11 cellular contexts compared by ENCODE assay signal in genomic region chr10:90642650-90643049, GRCh38.
"Had no signal": no experiment of that assay in that cellular context is flagged by ENCODE, and none has a peak within 500 bp of the region (broad histone marks: within the 10 kb centered on the region; RNA-seq: fewer than 3 reads in every experiment).

No MANE protein-coding gene starts in this region.

- H3K9me3 ChIP-seq: adrenal gland, lower lobe of right lung, suprapubic skin, upper lobe of left lung had no signal

- DNase-seq: activated CD4-positive, alpha-beta T cell treated with anti-CD3 and anti-CD28 coated beads, Interleukin-2, amount 10 ng/mL, durations not matched to agents 7 days and 5 days; activated CD8-positive, alpha-beta memory T cell treated with anti-CD3 and anti-CD28 coated beads, Interleukin-2, amount 50 U/mL, for 4 hours; activated CD8-positive, alpha-beta T cell treated with anti-CD3 and anti-CD28 coated beads, Interleukin-2, amount 10 ng/mL, durations not matched to agents 7 days and 5 days; activated T-cell treated with anti-CD3 and anti-CD28 coated beads, Interleukin-2, amount 50 U/mL, for 4 hours; adrenal gland; erythroblast; lower lobe of right lung; posterior cingulate gyrus; T1000; upper lobe of left lung had no signal

- H3K27me3 ChIP-seq: adrenal gland, suprapubic skin, upper lobe of left lung had no signal

- H3K36me3 ChIP-seq: adrenal gland, lower lobe of right lung, suprapubic skin, upper lobe of left lung had no signal

- H3K4me1 ChIP-seq: adrenal gland, lower lobe of right lung, suprapubic skin had no signal

- H3K4me3 ChIP-seq: adrenal gland, lower lobe of right lung, suprapubic skin, upper lobe of left lung had no signal

- ATAC-seq: activated CD8-positive, alpha-beta T cell treated with anti-CD3 and anti-CD28 coated beads, Interleukin-2, amount 10 ng/mL, durations not matched to agents 7 days and 5 days; activated T-cell treated with anti-CD3 and anti-CD28 coated beads, Interleukin-2, amount 50 U/mL, for 4 hours had no signal

- H3K27ac ChIP-seq: adrenal gland, lower lobe of right lung, suprapubic skin, upper lobe of left lung had no signal
